In genomic region chr5:3116366-3116765, GRCh38 we compare ENCODE assay signal across 27 cellular contexts.
DNase-seq lines count a peak whose midpoint lies in the region; ATAC-seq and TF ChIP-seq lines count a peak whose summit lies in the region.
"Had no signal": no experiment of that assay in that cellular context is flagged by ENCODE, and none has a peak within 500 bp of the region (broad histone marks: within the 10 kb centered on the region; RNA-seq: fewer than 3 reads in every experiment).

No MANE protein-coding gene starts in this region.

- H3K9me3 ChIP-seq in cardiac muscle cell (ENCODE audit: low read depth) (no peaks in the 10 kb centered on the region), esophagus squamous epithelium (no peaks in the 10 kb centered on the region)
- H3K9me3 ChIP-seq: SK-N-SH had no signal

- peak overlapping the region; percentile 65 for H3K27ac ChIP-seq in cardiac muscle cell
- no peak overlapping the region for H3K27ac ChIP-seq in esophagus squamous epithelium
- H3K27ac ChIP-seq: GM23248 had no signal

- ATAC-seq in left cardiac atrium, result no peak
- no peak for ATAC-seq in GM19467 (IDR thresholded peaks at IDR 0.05; ENCODE audit: unreplicated experiment)
- ATAC-seq: HCT116, PC-3 had no signal

- H3K36me3 Mint-ChIP-seq in osteocyte (ENCODE audit: unreplicated experiment), result no peaks in the 10 kb centered on the region
- H3K36me3 Mint-ChIP-seq: CD14-positive monocyte; CD8-positive, alpha-beta memory T cell had no signal

- no peaks in the 10 kb centered on the region for H3K27me3 Mint-ChIP-seq in osteocyte (ENCODE audit: unreplicated experiment)

- no peak overlapping the region for H3K27ac Mint-ChIP-seq in osteocyte (ENCODE audit: unreplicated experiment)
- H3K27ac Mint-ChIP-seq: CD14-positive monocyte; CD8-positive, alpha-beta memory T cell had no signal

- no peak for TF ChIP-seq POLR2A in esophagus squamous epithelium (IDR thresholded peaks at IDR 0.05)
- TF ChIP-seq POLR2A in erythroblast (IDR thresholded peaks at IDR 0.05; ENCODE audit: low read length), result no peak

- H3K4me1 ChIP-seq in cardiac muscle cell (ENCODE audit: low read depth) (peaks cover 20% of the 10 kb centered on the region), esophagus squamous epithelium (no peaks in the 10 kb centered on the region)
- H3K4me1 ChIP-seq: BE2C had no signal

- H3K27me3 ChIP-seq in cardiac muscle cell (no peaks in the 10 kb centered on the region), esophagus squamous epithelium (peaks cover 0 to 78% (median 0%) of the 10 kb centered on the region in 4 donors)
- H3K27me3 ChIP-seq: BE2C had no signal

- no peak for TF ChIP-seq CTCF in cardiac muscle cell (IDR thresholded peaks at IDR 0.05; ENCODE audit: low read depth, low read length)
- no peak for TF ChIP-seq CTCF in osteocyte (IDR thresholded peaks at IDR 0.05)
- no peak for TF ChIP-seq CTCF in esophagus squamous epithelium (IDR thresholded peaks at IDR 0.05)

- H3K4me3 ChIP-seq in cardiac muscle cell, result no peak overlapping the region
- H3K4me3 ChIP-seq in esophagus squamous epithelium, result no peak overlapping the region
- H3K4me3 ChIP-seq: GM23248 had no signal

- H3K4me3 Mint-ChIP-seq in osteocyte (ENCODE audit: unreplicated experiment), result no peak overlapping the region
- H3K4me3 Mint-ChIP-seq: CD8-positive, alpha-beta memory T cell had no signal

- no peaks in the 10 kb centered on the region for H3K36me3 ChIP-seq in cardiac muscle cell
- H3K36me3 ChIP-seq in esophagus squamous epithelium, result no peaks in the 10 kb centered on the region
- H3K36me3 ChIP-seq: BE2C had no signal

- no peak for DNase-seq in cardiac muscle cell (ENCODE audit: low read depth in 1 of 2, low spot score in 1 of 2)
- DNase-seq in left cardiac atrium, result no peak
- peak; percentile 66 for DNase-seq in islet precursor cell
- peak; percentile 77 for DNase-seq in osteocyte (ENCODE audit: extremely low spot score, unreplicated experiment)
- no peak for DNase-seq in esophagus squamous epithelium (lab: John Stamatoyannopoulos, UW)
- DNase-seq in T1000 (lab: John Stamatoyannopoulos, UW), result no peak
- no peak for DNase-seq in erythroblast (lab: John Stamatoyannopoulos, UW)
- DNase-seq: 8988T; ACHN; BE2C; Calu3; CD8-positive, alpha-beta memory T cell; GM23248; KBM-7; NCI-H1048; NCI-H1417; NCI-H1694; NCI-H2029 treated with DMSO at 0.1 percent for 48 hours; NCI-H446 treated with DMSO at 0.1 percent for 48 hours; NCI-H526; NCI-H82; NK-92 treated with Interleukin-12 subunit alpha and Interleukin-12 subunit beta, amount 100 ng/mL, for 24 hours; PC-3; SK-N-SH had no signal

- WGBS in esophagus squamous epithelium, 2 donors, result 31 to 43% methylated on average over 9 to 10 of the region's 23 CpGs

- intact Hi-C loops in left cardiac atrium (cut with DNase I) (no loop called here), esophagus squamous epithelium (cut with DNase I) (no loop called here)

- peaks cover 20% of the 10 kb centered on the region for H3K9me3 Mint-ChIP-seq in osteocyte (ENCODE audit: unreplicated experiment)

- H3K4me1 Mint-ChIP-seq in osteocyte (ENCODE audit: unreplicated experiment), result no peaks in the 10 kb centered on the region
- H3K4me1 Mint-ChIP-seq: CD14-positive monocyte; CD8-positive, alpha-beta memory T cell had no signal

Comparison
In these comparisons a context has a peak if more than half of its experiments do, and no peak if none do; other contexts are left out.
1. DNase-seq: peak in islet precursor cell (single experiment) and osteocyte (single experiment); none in cardiac muscle cell (0 of 2), left cardiac atrium (single experiment), esophagus squamous epithelium (single experiment), T1000 (single experiment) and erythroblast (0 of 2).